In the genomic region with DNA sequence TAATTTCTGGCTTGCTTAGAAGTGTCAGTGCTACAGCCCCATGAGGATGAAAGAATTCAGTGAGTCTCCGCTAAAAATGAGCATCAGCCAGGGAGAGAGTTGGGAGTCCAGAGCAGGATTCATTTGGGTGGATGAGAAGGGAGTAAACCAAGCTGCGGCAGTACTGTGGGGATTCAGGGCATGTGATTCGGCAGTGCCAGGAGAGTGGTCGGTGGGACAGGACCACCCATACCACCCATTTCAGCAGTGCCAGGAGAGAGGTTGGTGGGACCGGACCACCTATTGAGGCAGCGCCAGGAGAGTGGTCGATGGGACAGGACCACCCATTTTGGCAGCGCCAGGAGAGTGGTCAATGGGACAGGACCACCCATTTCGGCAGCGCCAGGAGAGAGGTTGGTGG, we compare ENCODE assay signal across 12 cellular contexts.
DNase-seq lines count a peak whose midpoint lies in the region; ATAC-seq, FAIRE-seq and TF ChIP-seq lines count a peak whose summit lies in the region.
"Had no signal": no experiment of that assay in that cellular context is flagged by ENCODE, and none has a peak within 500 bp of the region (broad histone marks: within the 10 kb centered on the region; RNA-seq: fewer than 3 reads in every experiment).

No MANE protein-coding gene starts in this region.

- H3K27ac Mint-ChIP-seq in stimulated activated naive CD8-positive, alpha-beta T cell treated with anti-CD3 and anti-CD28 coated beads, Interleukin-15, Interleukin-2, amounts not matched to agents 100 ng/mL and 50 ng/mL, for 24 hours, result peak overlapping the region; percentile 73
- peak overlapping the region; percentile 100 for H3K27ac Mint-ChIP-seq in activated naive CD8-positive, alpha-beta T cell
- H3K27ac Mint-ChIP-seq in naive thymus-derived CD8-positive, alpha-beta T cell, result peak overlapping the region in 8 of 10 donors; percentile 96 to 100 (median 99)
- H3K27ac Mint-ChIP-seq in Caco-2 (ENCODE audit: unreplicated experiment), result no peak overlapping the region

- H3K36me3 Mint-ChIP-seq in stimulated activated naive CD8-positive, alpha-beta T cell treated with anti-CD3 and anti-CD28 coated beads, Interleukin-15, Interleukin-2, amounts not matched to agents 100 ng/mL and 50 ng/mL, for 24 hours (ENCODE audit: low read depth), result peaks cover 11% of the 10 kb centered on the region
- H3K36me3 Mint-ChIP-seq in activated naive CD8-positive, alpha-beta T cell, result peaks cover 2% of the 10 kb centered on the region
- peaks cover 6 to 11% (median 9%) of the 10 kb centered on the region in 3 donors for H3K36me3 Mint-ChIP-seq in naive thymus-derived CD8-positive, alpha-beta T cell
- no peaks in the 10 kb centered on the region for H3K36me3 Mint-ChIP-seq in Caco-2 (ENCODE audit: insufficient read depth, unreplicated experiment)

- no peaks in the 10 kb centered on the region for H3K4me1 ChIP-seq in Caco-2

- peaks cover 7% of the 10 kb centered on the region; the same call in 1 of the 2 replicates for H3K9me3 ChIP-seq in Caco-2
- H3K9me3 ChIP-seq: thoracic aorta had no signal

- no peaks in the 10 kb centered on the region for H3K27me3 Mint-ChIP-seq in stimulated activated naive CD8-positive, alpha-beta T cell treated with anti-CD3 and anti-CD28 coated beads, Interleukin-15, Interleukin-2, amounts not matched to agents 100 ng/mL and 50 ng/mL, for 24 hours
- no peaks in the 10 kb centered on the region for H3K27me3 Mint-ChIP-seq in activated naive CD8-positive, alpha-beta T cell
- H3K27me3 Mint-ChIP-seq in naive thymus-derived CD8-positive, alpha-beta T cell, result no peaks in the 10 kb centered on the region
- H3K27me3 Mint-ChIP-seq in Caco-2 (ENCODE audit: insufficient read depth, unreplicated experiment), result peaks cover 28% of the 10 kb centered on the region

- H3K4me1 Mint-ChIP-seq in stimulated activated naive CD8-positive, alpha-beta T cell treated with anti-CD3 and anti-CD28 coated beads, Interleukin-15, Interleukin-2, amounts not matched to agents 100 ng/mL and 50 ng/mL, for 24 hours (ENCODE audit: low read depth), result peaks cover 76% of the 10 kb centered on the region
- H3K4me1 Mint-ChIP-seq in activated naive CD8-positive, alpha-beta T cell (ENCODE audit: low read depth), result peaks cover 71% of the 10 kb centered on the region
- H3K4me1 Mint-ChIP-seq in naive thymus-derived CD8-positive, alpha-beta T cell, result peaks cover 45 to 77% (median 70%) of the 10 kb centered on the region in 4 donors
- H3K4me1 Mint-ChIP-seq in Caco-2 (ENCODE audit: low read depth, unreplicated experiment), result no peaks in the 10 kb centered on the region

- peak overlapping the region; percentile 19 for H3K4me3 Mint-ChIP-seq in stimulated activated naive CD8-positive, alpha-beta T cell treated with anti-CD3 and anti-CD28 coated beads, Interleukin-15, Interleukin-2, amounts not matched to agents 100 ng/mL and 50 ng/mL, for 24 hours
- no peak overlapping the region for H3K4me3 Mint-ChIP-seq in activated naive CD8-positive, alpha-beta T cell
- H3K4me3 Mint-ChIP-seq in naive thymus-derived CD8-positive, alpha-beta T cell, result peak overlapping the region in 6 of 10 donors; percentile 25 to 100 (median 62)
- H3K4me3 Mint-ChIP-seq in Caco-2 (ENCODE audit: unreplicated experiment), result no peak overlapping the region

- BruUV-seq in Caco-2 (replicated peaks; lab: Mats Ljungman, UMichigan), result no TSS peak

- no peak for DNase-seq in stimulated activated naive CD8-positive, alpha-beta T cell treated with anti-CD3 and anti-CD28 coated beads, Interleukin-15, Interleukin-2, amounts not matched to agents 100 U/mL and 50 U/mL, for 24 hours
- DNase-seq in naive thymus-derived CD8-positive, alpha-beta T cell, result no peak
- DNase-seq in frontal cortex (ENCODE audit: low spot score in 2 of 2) (no peak), Caco-2 (no peak)
- DNase-seq: activated CD4-positive, CD25-positive, alpha-beta regulatory T cell; activated effector memory CD4-positive, alpha-beta T cell treated with Interleukin-2 at 50 U/mL for 16 hours; NCI-H146 had no signal

- H3K9me3 Mint-ChIP-seq in stimulated activated naive CD8-positive, alpha-beta T cell treated with anti-CD3 and anti-CD28 coated beads, Interleukin-15, Interleukin-2, amounts not matched to agents 100 ng/mL and 50 ng/mL, for 24 hours, result peaks cover 4% of the 10 kb centered on the region
- peaks cover 5% of the 10 kb centered on the region for H3K9me3 Mint-ChIP-seq in activated naive CD8-positive, alpha-beta T cell (ENCODE audit: low read depth)
- peaks cover 0 to 12% (median 0%) of the 10 kb centered on the region in 9 donors for H3K9me3 Mint-ChIP-seq in naive thymus-derived CD8-positive, alpha-beta T cell
- H3K9me3 Mint-ChIP-seq in Caco-2 (ENCODE audit: unreplicated experiment), result peaks cover 21% of the 10 kb centered on the region

- POLR2A ChIA-PET in naive thymus-derived CD8-positive, alpha-beta T cell (lab: Charles Lee), result interaction anchor here (1.6 to 24.2 kb wide), 3 partner anchors 9 to 14 kb away, joined by 5 to 970 read pairs (median 119); no protein-coding TSS in a partner anchor
- POLR2A ChIA-PET in Caco-2 (lab: Charles Lee), result no interaction called here

- no peaks in the 10 kb centered on the region for H3K36me3 ChIP-seq in Caco-2 (ENCODE audit: control insufficient read depth, insufficient read depth, low read length)
- H3K36me3 ChIP-seq: thoracic aorta had no signal

- intact Hi-C loops in Caco-2 (cut with micrococcal nuclease; ENCODE audit: unreplicated experiment), result no loop called here

- H3K4me3 ChIP-seq in Caco-2 (ENCODE audit: low read depth, low read length), result no peak overlapping the region
- H3K4me3 ChIP-seq: thoracic aorta had no signal

- no peak for TF ChIP-seq CTCF in Caco-2 (IDR thresholded peaks at IDR 0.05; ENCODE audit: insufficient read depth in 1 of 2, low read depth in 1 of 2, low read length in 1 of 2, severe bottlenecking in 1 of 2, unreplicated experiment in 1 of 2)

- ATAC-seq in stimulated activated naive CD8-positive, alpha-beta T cell treated with anti-CD3 and anti-CD28 coated beads, Interleukin-15, Interleukin-2, amounts not matched to agents 100 U/mL and 50 U/mL, for 24 hours, result no peak
- no peak for ATAC-seq in naive thymus-derived CD8-positive, alpha-beta T cell
- no peak for ATAC-seq in HG02588 (IDR thresholded peaks at IDR 0.05; ENCODE audit: unreplicated experiment)
- no peak for ATAC-seq in HG03139 (IDR thresholded peaks at IDR 0.05; ENCODE audit: unreplicated experiment)

- H3K27me3 ChIP-seq in Caco-2 (replicated peaks; ENCODE audit: control insufficient read depth, insufficient read depth, low read length), result no peaks in the 10 kb centered on the region

- CTCF ChIA-PET in Caco-2 (lab: Charles Lee), result no interaction called here

- FAIRE-seq in frontal cortex (lab: Jason Lieb, UNC), result no peak

Comparison
In these comparisons a context has a peak if more than half of its experiments do, and no peak if none do; other contexts are left out.
1. H3K4me3 Mint-ChIP-seq: peak in stimulated activated naive CD8-positive, alpha-beta T cell treated with anti-CD3 and anti-CD28 coated beads, Interleukin-15, Interleukin-2, amounts not matched to agents 100 ng/mL and 50 ng/mL, for 24 hours (single experiment) and naive thymus-derived CD8-positive, alpha-beta T cell (6 of 10); none in activated naive CD8-positive, alpha-beta T cell (single experiment) and Caco-2 (single experiment).